Comparison of ENCODE assay signal across 22 cellular contexts in the genomic region with DNA sequence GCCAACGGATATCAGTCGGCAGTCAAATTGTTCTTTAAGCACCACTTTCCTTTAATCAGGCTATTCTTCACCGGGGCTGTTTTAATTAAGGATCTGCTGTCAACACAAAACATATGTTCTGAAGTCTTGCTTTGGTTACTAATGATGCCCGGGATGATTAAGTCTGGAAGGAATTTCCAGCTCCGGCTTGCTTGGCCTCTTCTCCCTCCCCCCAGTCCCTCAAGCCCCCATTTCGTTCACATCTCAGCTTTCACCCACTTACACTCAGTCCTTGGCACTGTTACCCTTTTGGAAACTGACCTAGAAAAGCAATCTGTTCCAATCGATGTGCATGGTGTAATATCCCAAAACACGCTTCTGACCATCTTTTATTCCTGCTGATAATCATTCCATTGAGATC.
A peak's percentile ranks its signal among the peaks of the same experiment; 100 is the strongest.
DNase-seq lines count a peak whose midpoint lies in the region; ATAC-seq and TF ChIP-seq lines count a peak whose summit lies in the region.
"Had no signal": no experiment of that assay in that cellular context is flagged by ENCODE, and none has a peak within 500 bp of the region (broad histone marks: within the 10 kb centered on the region; RNA-seq: fewer than 3 reads in every experiment).

No MANE protein-coding gene starts in this region.

- H3K27ac ChIP-seq in SK-N-SH (ENCODE audit: low read depth in 2 of 2, low read length in 1 of 2), result no peak overlapping the region
- H3K27ac ChIP-seq: 22Rv1, C4-2B, dorsolateral prefrontal cortex had no signal

- peaks cover 0 to 11% of the 10 kb centered on the region in 2 experiments; a peak in 1 of 4 replicates for H3K4me1 ChIP-seq in SK-N-SH (ENCODE audit: control insufficient read depth in 1 of 2, insufficient read depth in 2 of 2, low read depth in 1 of 2, low read length in 1 of 2)
- H3K4me1 ChIP-seq: upper lobe of left lung had no signal

- H3K9me3 ChIP-seq in SK-N-SH, result no peaks in the 10 kb centered on the region

- H3F3A ChIP-seq in SK-N-SH (replicated peaks; ENCODE audit: insufficient read depth), result no peaks in the 10 kb centered on the region

- no peaks in the 10 kb centered on the region for H3K79me2 ChIP-seq in SK-N-SH (ENCODE audit: insufficient read depth)

- H3K9ac ChIP-seq in SK-N-SH, result no peak overlapping the region

- no peak for TF ChIP-seq EP300 in SK-N-SH (IDR thresholded peaks at IDR 0.05; ENCODE audit: borderline replicate concordance in 1 of 2, low read depth in 1 of 2, low read length in 1 of 2)

- WGBS in SK-N-SH (ENCODE audit: low lambda C conversion rate), result 18% methylated on average over 8 of the region's 8 CpGs

- no peaks in the 10 kb centered on the region for H4K20me1 ChIP-seq in SK-N-SH (ENCODE audit: insufficient read depth)

- no peaks in the 10 kb centered on the region for H3K9me2 ChIP-seq in SK-N-SH

- TF ChIP-seq CTCF in SK-N-SH (IDR thresholded peaks at IDR 0.05), result no peak

- H2AFZ ChIP-seq in SK-N-SH (ENCODE audit: low read depth), result no peak overlapping the region

- no peak overlapping the region for H3K4me3 ChIP-seq in SK-N-SH (ENCODE audit: low read depth in 2 of 2, low read length in 1 of 2)
- H3K4me3 ChIP-seq: dorsolateral prefrontal cortex, upper lobe of left lung had no signal

- TF ChIP-seq RAD21 in SK-N-SH (IDR thresholded peaks at IDR 0.05; ENCODE audit: low read length), result no peak

- POLR2A ChIA-PET in SK-N-SH (lab: Yijun Ruan, JAX), result no interaction called here

- H3K27me3 ChIP-seq in SK-N-SH (ENCODE audit: insufficient read depth), result no peaks in the 10 kb centered on the region; the same call in none of the 2 replicates
- H3K27me3 ChIP-seq: upper lobe of left lung had no signal

- CTCF ChIA-PET in SK-N-SH (lab: Yijun Ruan, JAX), result interaction anchor here (1.0 kb wide), 1 partner anchor 380 kb away, joined by 3 read pairs; no protein-coding TSS in a partner anchor

- H3K36me3 ChIP-seq in SK-N-SH (replicated peaks in 1 of 2; ENCODE audit: control insufficient read depth in 1 of 2, insufficient read depth in 2 of 2, low read length in 1 of 2), result no peaks in the 10 kb centered on the region
- H3K36me3 ChIP-seq: upper lobe of left lung had no signal

- peak; percentile 14 for DNase-seq in SK-N-SH
- DNase-seq in astrocyte of the hippocampus (ENCODE audit: low read depth, low spot score), result peak; percentile 61
- peak; percentile 13 for DNase-seq in left kidney (ENCODE audit: low read depth, low spot score)
- no peak for DNase-seq in RKO (ENCODE audit: low spot score)
- DNase-seq in OCI-M1 (lab: John Stamatoyannopoulos, UW), result no peak
- DNase-seq in HUDEP-2 (lab: John Stamatoyannopoulos, UW; ENCODE audit: unreplicated experiment in 76 of 76), result no peak
- DNase-seq in activated CD4-positive, alpha-beta T cell treated with anti-CD3 and anti-CD28 coated beads, Interleukin-2, amount 50 U/mL, for 48 hours, result no peak
- DNase-seq: activated CD4-positive, alpha-beta T cell treated with anti-CD3 and anti-CD28 coated beads for 48 hours; activated naive CD8-positive, alpha-beta T cell treated with anti-CD3 and anti-CD28 coated beads, Interleukin-2, amount 10 ng/mL, durations not matched to agents 7 days and 5 days; caudate nucleus; dorsolateral prefrontal cortex; left colon; NCI-H1417; NCI-H524 treated with DMSO at 0.1 percent for 48 hours; stimulated activated CD4-positive, alpha-beta T cell treated with anti-CD3 and anti-CD28 coated beads, Interleukin-4, amount 100 ng/mL, for 24 hours; stimulated activated naive CD8-positive, alpha-beta T cell treated with anti-CD3 and anti-CD28 coated beads, Interleukin-15, amount 100 ng/mL, for 72 hours; T-cell; upper lobe of left lung had no signal

- ATAC-seq in SK-N-SH treated with all-trans-retinoic acid at 6 μM for 48 hours, result no peak
- ATAC-seq: HepG2; left colon; stimulated activated naive CD8-positive, alpha-beta T cell treated with anti-CD3 and anti-CD28 coated beads, Interleukin-15, amount 100 ng/mL, for 72 hours; T-cell had no signal

- 0 out of 2 replicates have a peak overlapping the region, but pooled peaks have one; percentile 19 for H3K4me2 ChIP-seq in SK-N-SH

TF ChIP-seq in SK-N-SH, 30 proteins besides CTCF, POLR2A, EP300 and RAD21 (continues in another document):
- TF ChIP-seq FOXJ3 (CRISPR knock-in tag; IDR thresholded peaks at IDR 0.05) (no peak), MEF2A (IDR thresholded peaks at IDR 0.05; ENCODE audit: borderline replicate concordance, low read depth) (no peak), POLR2AphosphoS5 (IDR thresholded peaks at IDR 0.05; ENCODE audit: low read depth, low read length) (no peak), GATA2 (CRISPR knock-in tag; IDR thresholded peaks at IDR 0.05) (no peak), SIN3A (IDR thresholded peaks at IDR 0.05; ENCODE audit: borderline replicate concordance, low read depth, low read length) (no peak), JUND (IDR thresholded peaks at IDR 0.05) (no peak), MXI1 (IDR thresholded peaks at IDR 0.05; ENCODE audit: low read depth, low read length) (no peak)
- TF ChIP-seq, protein P1, sequence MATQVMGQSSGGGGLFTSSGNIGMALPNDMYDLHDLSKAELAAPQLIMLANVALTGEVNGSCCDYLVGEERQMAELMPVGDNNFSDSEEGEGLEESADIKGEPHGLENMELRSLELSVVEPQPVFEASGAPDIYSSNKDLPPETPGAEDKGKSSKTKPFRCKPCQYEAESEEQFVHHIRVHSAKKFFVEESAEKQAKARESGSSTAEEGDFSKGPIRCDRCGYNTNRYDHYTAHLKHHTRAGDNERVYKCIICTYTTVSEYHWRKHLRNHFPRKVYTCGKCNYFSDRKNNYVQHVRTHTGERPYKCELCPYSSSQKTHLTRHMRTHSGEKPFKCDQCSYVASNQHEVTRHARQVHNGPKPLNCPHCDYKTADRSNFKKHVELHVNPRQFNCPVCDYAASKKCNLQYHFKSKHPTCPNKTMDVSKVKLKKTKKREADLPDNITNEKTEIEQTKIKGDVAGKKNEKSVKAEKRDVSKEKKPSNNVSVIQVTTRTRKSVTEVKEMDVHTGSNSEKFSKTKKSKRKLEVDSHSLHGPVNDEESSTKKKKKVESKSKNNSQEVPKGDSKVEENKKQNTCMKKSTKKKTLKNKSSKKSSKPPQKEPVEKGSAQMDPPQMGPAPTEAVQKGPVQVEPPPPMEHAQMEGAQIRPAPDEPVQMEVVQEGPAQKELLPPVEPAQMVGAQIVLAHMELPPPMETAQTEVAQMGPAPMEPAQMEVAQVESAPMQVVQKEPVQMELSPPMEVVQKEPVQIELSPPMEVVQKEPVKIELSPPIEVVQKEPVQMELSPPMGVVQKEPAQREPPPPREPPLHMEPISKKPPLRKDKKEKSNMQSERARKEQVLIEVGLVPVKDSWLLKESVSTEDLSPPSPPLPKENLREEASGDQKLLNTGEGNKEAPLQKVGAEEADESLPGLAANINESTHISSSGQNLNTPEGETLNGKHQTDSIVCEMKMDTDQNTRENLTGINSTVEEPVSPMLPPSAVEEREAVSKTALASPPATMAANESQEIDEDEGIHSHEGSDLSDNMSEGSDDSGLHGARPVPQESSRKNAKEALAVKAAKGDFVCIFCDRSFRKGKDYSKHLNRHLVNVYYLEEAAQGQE (IDR thresholded peaks at IDR 0.05; ENCODE audit: low read depth, low read length), result no peak

TF ChIP-seq in SK-N-SH treated with all-trans-retinoic acid at 6 μM for 48 hours, 23 proteins besides CTCF, POLR2A, EP300 and RAD21 (continues in another document):
- TF ChIP-seq ZNF70 (CRISPR knock-in tag; IDR thresholded peaks at IDR 0.05) (no peak), CSDC2 (CRISPR knock-in tag; IDR thresholded peaks at IDR 0.05) (no peak), BACH2 (CRISPR knock-in tag; IDR thresholded peaks at IDR 0.05; ENCODE audit: borderline replicate concordance) (no peak), OSR1 (CRISPR knock-in tag; IDR thresholded peaks at IDR 0.05) (no peak), POU6F1 (CRISPR knock-in tag; IDR thresholded peaks at IDR 0.05; ENCODE audit: borderline replicate concordance, low read depth) (no peak), ISL1 (CRISPR knock-in tag; IDR thresholded peaks at IDR 0.05) (no peak), ZFP30 (CRISPR knock-in tag; IDR thresholded peaks at IDR 0.05) (no peak), ZNF8 (CRISPR knock-in tag; IDR thresholded peaks at IDR 0.05) (no peak)
- TF ChIP-seq, protein P2, sequence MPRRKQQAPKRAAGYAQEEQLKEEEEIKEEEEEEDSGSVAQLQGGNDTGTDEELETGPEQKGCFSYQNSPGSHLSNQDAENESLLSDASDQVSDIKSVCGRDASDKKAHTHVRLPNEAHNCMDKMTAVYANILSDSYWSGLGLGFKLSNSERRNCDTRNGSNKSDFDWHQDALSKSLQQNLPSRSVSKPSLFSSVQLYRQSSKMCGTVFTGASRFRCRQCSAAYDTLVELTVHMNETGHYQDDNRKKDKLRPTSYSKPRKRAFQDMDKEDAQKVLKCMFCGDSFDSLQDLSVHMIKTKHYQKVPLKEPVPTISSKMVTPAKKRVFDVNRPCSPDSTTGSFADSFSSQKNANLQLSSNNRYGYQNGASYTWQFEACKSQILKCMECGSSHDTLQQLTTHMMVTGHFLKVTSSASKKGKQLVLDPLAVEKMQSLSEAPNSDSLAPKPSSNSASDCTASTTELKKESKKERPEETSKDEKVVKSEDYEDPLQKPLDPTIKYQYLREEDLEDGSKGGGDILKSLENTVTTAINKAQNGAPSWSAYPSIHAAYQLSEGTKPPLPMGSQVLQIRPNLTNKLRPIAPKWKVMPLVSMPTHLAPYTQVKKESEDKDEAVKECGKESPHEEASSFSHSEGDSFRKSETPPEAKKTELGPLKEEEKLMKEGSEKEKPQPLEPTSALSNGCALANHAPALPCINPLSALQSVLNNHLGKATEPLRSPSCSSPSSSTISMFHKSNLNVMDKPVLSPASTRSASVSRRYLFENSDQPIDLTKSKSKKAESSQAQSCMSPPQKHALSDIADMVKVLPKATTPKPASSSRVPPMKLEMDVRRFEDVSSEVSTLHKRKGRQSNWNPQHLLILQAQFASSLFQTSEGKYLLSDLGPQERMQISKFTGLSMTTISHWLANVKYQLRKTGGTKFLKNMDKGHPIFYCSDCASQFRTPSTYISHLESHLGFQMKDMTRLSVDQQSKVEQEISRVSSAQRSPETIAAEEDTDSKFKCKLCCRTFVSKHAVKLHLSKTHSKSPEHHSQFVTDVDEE (CRISPR knock-in tag; IDR thresholded peaks at IDR 0.05), result no peak

Comparison
In these comparisons a context has a peak if more than half of its experiments do, and no peak if none do; other contexts are left out.
1. DNase-seq: peak in SK-N-SH (single experiment), astrocyte of the hippocampus (single experiment) and left kidney (single experiment); none in RKO (single experiment), OCI-M1 (single experiment), HUDEP-2 (0 of 76) and activated CD4-positive, alpha-beta T cell treated with anti-CD3 and anti-CD28 coated beads, Interleukin-2, amount 50 U/mL, for 48 hours (0 of 2).